In genomic region chr16:67258160-67258835, GRCh38 we compare ENCODE assay signal across 1 cellular context.
TF ChIP-seq lines count a peak whose summit lies in the region.

No MANE protein-coding gene starts in this region.

TF ChIP-seq in HepG2, 621 proteins besides CTCF, POLR2A, EP300 and RAD21:
- TF ChIP-seq HIVEP1 (CRISPR knock-in tag; IDR thresholded peaks at IDR 0.05) (peak; percentile 33; the same call in 1 of the 2 replicates), TFAP4 (IDR thresholded peaks at IDR 0.05; ENCODE audit: borderline replicate concordance, low read depth) (peak; percentile 52), MAFK (conservative IDR thresholded peaks at IDR 0.05 in 1 of 2, IDR thresholded peaks at IDR 0.05 in 1 of 2; ENCODE audit: low read length in 2 of 2) (peak; percentile 52 to 60), HNRNPL (IDR thresholded peaks at IDR 0.05; ENCODE audit: low read depth, low read length) (no peak), RBM22 (optimal IDR thresholded peaks at IDR 0.05; ENCODE audit: low read length) (no peak), GRHL1 (CRISPR knock-in tag; conservative IDR thresholded peaks at IDR 0.05) (no peak), ZNF292 (CRISPR knock-in tag; IDR thresholded peaks at IDR 0.05; ENCODE audit: borderline replicate concordance, low read depth) (peak; percentile 48; the same call in 1 of the 2 replicates), FOXO1 (CRISPR knock-in tag; IDR thresholded peaks at IDR 0.05) (0 out of 2 replicates have a peak, but pooled peaks have one; percentile 13), MAFF (IDR thresholded peaks at IDR 0.05; ENCODE audit: low read depth, low read length) (peak; percentile 49; the same call in 1 of the 2 replicates), ZNF737 (CRISPR knock-in tag; IDR thresholded peaks at IDR 0.05; ENCODE audit: borderline replicate concordance) (no peak), USF2 (IDR thresholded peaks at IDR 0.05; ENCODE audit: low read depth, low read length) (no peak), USF2 (CRISPR knock-in tag; IDR thresholded peaks at IDR 0.05; ENCODE audit: borderline replicate concordance) (no peak), BRCA1 (CRISPR knock-in tag; IDR thresholded peaks at IDR 0.05) (no peak), ZKSCAN5 (CRISPR knock-in tag; IDR thresholded peaks at IDR 0.05) (peak; percentile 80)
TF ChIP-seq in HepG2: peak in this region for 7.
